ENCODE assay signal across 21 cellular contexts in genomic region chr5:79507251-79508205, GRCh38. TPM values are rescaled to one million over a fixed set of nuclear protein-coding genes. Genes with fewer than 3 reads are reported as not detected.
DNase-seq lines count a peak whose midpoint lies in the region; ATAC-seq and TF ChIP-seq lines count a peak whose summit lies in the region.
"Had no signal": no experiment of that assay in that cellular context is flagged by ENCODE, and none has a peak within 500 bp of the region (broad histone marks: within the 10 kb centered on the region; RNA-seq: fewer than 3 reads in every experiment).

No MANE protein-coding gene starts in this region.

- H3K36me3 ChIP-seq in IMR-90 (ENCODE audit: control insufficient read depth, insufficient read depth, low read length), result no peaks in the 10 kb centered on the region
- H3K36me3 ChIP-seq: left lung, SJSA1, upper lobe of left lung had no signal

- H2AFZ ChIP-seq in IMR-90 (replicated peaks; ENCODE audit: low read length, poor library complexity), result no peak overlapping the region

- no peak overlapping the region for H2BK15ac ChIP-seq in IMR-90 (ENCODE audit: low read depth, low read length)

- no peak overlapping the region for H2BK5ac ChIP-seq in IMR-90 (ENCODE audit: low read depth, low read length, poor library complexity, severe bottlenecking)

- TF ChIP-seq POLR2A in IMR-90 (IDR thresholded peaks at IDR 0.05; ENCODE audit: low read depth, low read length), result no peak

- H3K4me2 ChIP-seq in IMR-90 (ENCODE audit: low read depth, low read length), result no peak overlapping the region; the same call in 1 of the 2 replicates

- H3K56ac ChIP-seq in IMR-90 (ENCODE audit: extremely low read depth, insufficient read depth, low read length), result no peak overlapping the region

- no peak overlapping the region for H3K9ac ChIP-seq in IMR-90 (ENCODE audit: low read depth, low read length)

- no peak overlapping the region for H4K8ac ChIP-seq in IMR-90 (ENCODE audit: low read depth in 2 of 2, low read length in 2 of 2)

- H2BK120ac ChIP-seq in IMR-90 (ENCODE audit: low read depth, low read length), result no peak overlapping the region; the same call in 1 of the 2 replicates

- no peak overlapping the region for H3K4me3 Mint-ChIP-seq in mesothelial cell of epicardium
- H3K4me3 Mint-ChIP-seq: activated CD4-positive, alpha-beta T cell treated with anti-CD3 and anti-CD28 coated beads, Interleukin-2, amount 10 ng/mL, durations not matched to agents 7 days and 5 days; CD8-positive, alpha-beta memory T cell; IgD-negative memory B cell had no signal

- no peak overlapping the region for H4K91ac ChIP-seq in IMR-90 (ENCODE audit: insufficient read depth, low read depth, low read length)

- peak overlapping the region; percentile 37; the same call in 1 of the 2 replicates for H3K4ac ChIP-seq in IMR-90 (ENCODE audit: low read depth, low read length)

- no peaks in the 10 kb centered on the region for H3K27me3 Mint-ChIP-seq in mesothelial cell of epicardium (ENCODE audit: low read depth)

- H3K14ac ChIP-seq in IMR-90 (replicated peaks; ENCODE audit: low read depth, low read length), result no peak overlapping the region

- BruUV-seq in IMR-90 (replicated peaks; lab: Mats Ljungman, UMichigan), result no TSS peak

- peak overlapping the region; percentile 26 for H3K27ac Mint-ChIP-seq in mesothelial cell of epicardium
- H3K27ac Mint-ChIP-seq: activated CD4-positive, alpha-beta T cell treated with anti-CD3 and anti-CD28 coated beads, Interleukin-2, amount 10 ng/mL, durations not matched to agents 7 days and 5 days; CD8-positive, alpha-beta memory T cell had no signal

- H2BK20ac ChIP-seq in IMR-90 (ENCODE audit: low read depth, low read length), result no peak overlapping the region

- POLR2A ChIA-PET in IMR-90 (lab: Charles Lee; ENCODE audit: unreplicated experiment), result no interaction called here

- H3K27me3 ChIP-seq in IMR-90 (ENCODE audit: control insufficient read depth, insufficient read depth, low read length), result no peaks in the 10 kb centered on the region
- H3K27me3 ChIP-seq: foreskin keratinocyte, SJSA1 had no signal

- DNase-seq in IMR-90 (no peak), cerebellar cortex (ENCODE audit: low spot score) (peak; percentile 25), mesothelial cell of epicardium (ENCODE audit: low spot score in 2 of 2, unreplicated experiment in 2 of 2) (no peak), NCI-H2029 treated with DMSO at 0.1 percent for 48 hours (lab: John Stamatoyannopoulos, UW) (no peak), foreskin melanocyte (no peak), T-helper 1 cell (no peak), GM03348 (ENCODE audit: low spot score) (no peak)
- DNase-seq: activated CD4-positive, alpha-beta T cell treated with anti-CD3 and anti-CD28 coated beads, Interleukin-2, amount 10 ng/mL, durations not matched to agents 7 days and 5 days; activated CD8-positive, alpha-beta memory T cell treated with anti-CD3 and anti-CD28 coated beads, Interleukin-2, amount 50 U/mL, for 48 hours; aorta; CD8-positive, alpha-beta memory T cell; foreskin keratinocyte; left lung; NCI-H1048; NCI-H526; stimulated activated naive CD4-positive, alpha-beta T cell; T1000; upper lobe of left lung had no signal

- CTCF ChIA-PET in IMR-90 (lab: Yijun Ruan, JAX), result no interaction called here

- no peaks in the 10 kb centered on the region for H3K9me3 Mint-ChIP-seq in mesothelial cell of epicardium
- H3K9me3 Mint-ChIP-seq: activated CD4-positive, alpha-beta T cell treated with anti-CD3 and anti-CD28 coated beads, Interleukin-2, amount 10 ng/mL, durations not matched to agents 7 days and 5 days; CD8-positive, alpha-beta memory T cell; IgD-negative memory B cell had no signal

- no peaks in the 10 kb centered on the region; the same call in 1 of the 2 replicates for H3K9me1 ChIP-seq in IMR-90 (ENCODE audit: insufficient read depth, low read length)

- TF ChIP-seq CTCF in C4-2B (conservative IDR thresholded peaks at IDR 0.05), result no peak
- TF ChIP-seq CTCF in IMR-90 (conservative IDR thresholded peaks at IDR 0.05; ENCODE audit: low read depth, low read length), result no peak
- no peak for TF ChIP-seq CTCF in mesothelial cell of epicardium (IDR thresholded peaks at IDR 0.05; ENCODE audit: unreplicated experiment)

- no peak for ATAC-seq in IMR-90 (ENCODE audit: low read depth)
- ATAC-seq: foreskin keratinocyte, left lung had no signal

- no peak overlapping the region for H3K18ac ChIP-seq in IMR-90 (ENCODE audit: low read depth, low read length)

- no peak overlapping the region for H4K5ac ChIP-seq in IMR-90 (ENCODE audit: low read depth, low read length)

- dilution Hi-C loops in IMR-90 (cut with HindIII; ENCODE audit: low sequenced_read_pairs, unreplicated experiment), result no loop called here

- H3K4me3 ChIP-seq in IMR-90 (ENCODE audit: insufficient read depth, low read depth, low read length), result no peak overlapping the region
- H3K4me3 ChIP-seq: left lung, SJSA1, upper lobe of left lung had no signal

- H4K20me1 ChIP-seq in IMR-90 (ENCODE audit: insufficient read depth, low read length), result no peaks in the 10 kb centered on the region

- H3K36me3 Mint-ChIP-seq in mesothelial cell of epicardium, result no peaks in the 10 kb centered on the region
- H3K36me3 Mint-ChIP-seq: CD8-positive, alpha-beta memory T cell had no signal

- no CpG with 5 or more reads among the region's 6 CpGs for WGBS in IMR-90 (ENCODE audit: extremely low coverage in 2 of 2, insufficient read length in 1 of 2), 2 experiments

- no peaks in the 10 kb centered on the region for H3K9me3 ChIP-seq in IMR-90 (ENCODE audit: control insufficient read depth, insufficient read depth, low read length)
- H3K9me3 ChIP-seq: left lung, SJSA1, upper lobe of left lung had no signal

- H2AK9ac ChIP-seq in IMR-90 (replicated peaks; ENCODE audit: low read depth, low read length, poor library complexity), result no peak overlapping the region

- H3K4me1 ChIP-seq in IMR-90 (ENCODE audit: control insufficient read depth, insufficient read depth, low read length), result peaks cover 11% of the 10 kb centered on the region

- peak overlapping the region; percentile 65 for H3K27ac ChIP-seq in C4-2B
- no peak overlapping the region for H3K27ac ChIP-seq in IMR-90 (ENCODE audit: insufficient read depth, low read length)
- H3K27ac ChIP-seq: foreskin keratinocyte, left lung, SJSA1, upper lobe of left lung had no signal

- in situ Hi-C loops in IMR-90 (cut with MboI; ENCODE audit: low sequenced_read_pairs), result no loop called here

- peaks cover 64% of the 10 kb centered on the region for H3K4me1 Mint-ChIP-seq in mesothelial cell of epicardium

- no peak overlapping the region for H3K23ac ChIP-seq in IMR-90 (ENCODE audit: low read depth, low read length)

- intact Hi-C loops in IMR-90 (cut with micrococcal nuclease), result no loop called here

- H3K79me1 ChIP-seq in IMR-90 (ENCODE audit: low read depth in 1 of 2, low read length in 2 of 2), result peaks cover 16 to 41% of the 10 kb centered on the region in 2 experiments

- no peak overlapping the region for H2AK5ac ChIP-seq in IMR-90 (ENCODE audit: low read depth, low read length)

- TF ChIP-seq RAD21 in IMR-90 (IDR thresholded peaks at IDR 0.05; ENCODE audit: low read length), result no peak

TF ChIP-seq in IMR-90, 13 proteins besides CTCF, POLR2A, EP300 and RAD21:
- TF ChIP-seq USF2 (IDR thresholded peaks at IDR 0.05; ENCODE audit: low read depth, low read length) (no peak), CHD1 (IDR thresholded peaks at IDR 0.05; ENCODE audit: low read depth, low read length) (no peak), NFE2L2 (IDR thresholded peaks at IDR 0.05; ENCODE audit: low read depth, low read length) (no peak), ELK1 (IDR thresholded peaks at IDR 0.05; ENCODE audit: borderline replicate concordance, low read depth, low read length) (no peak), MAFK (IDR thresholded peaks at IDR 0.05; ENCODE audit: low read depth, low read length) (no peak), FOS (IDR thresholded peaks at IDR 0.05; ENCODE audit: low read depth, low read length) (no peak), MXI1 (IDR thresholded peaks at IDR 0.05; ENCODE audit: borderline replicate concordance, low read depth, low read length) (no peak), RCOR1 (IDR thresholded peaks at IDR 0.05; ENCODE audit: insufficient replicate concordance, low read length) (no peak), MAZ (IDR thresholded peaks at IDR 0.05; ENCODE audit: borderline replicate concordance, low read depth, low read length) (no peak), CEBPB (IDR thresholded peaks at IDR 0.05; ENCODE audit: low read depth, low read length) (no peak), BHLHE40 (IDR thresholded peaks at IDR 0.05; ENCODE audit: low read depth, low read length) (no peak), RFX5 (IDR thresholded peaks at IDR 0.05; ENCODE audit: low read depth, low read length) (no peak), SMC3 (IDR thresholded peaks at IDR 0.05; ENCODE audit: low read depth, low read length) (no peak)

RNA-seq across cellular contexts. Expression of gene HOMER1, which starts 6.4 kb away (rescaled TPM):
- 6.8 and 6.9 TPM in 2 replicates for total RNA-seq in IMR-90 (2012; rRNA removed)
- 1.3 and 1.9 TPM in 2 replicates for polyA plus RNA-seq in IMR-90 (2012; rRNA removed)
- 0.52 and 0.56 TPM in 2 replicates for polyA plus RNA-seq in IMR-90 (2012; cell fraction: cytosol; rRNA removed)
- polyA plus RNA-seq in IMR-90 (2012; cell fraction: nucleus; rRNA removed; ENCODE audit: low replicate concordance), result 0.36 and 1.2 TPM in 2 replicates
- 21.4 to 22.2 TPM (median 21.6 TPM) in 3 replicates for total RNA-seq in mesothelial cell of epicardium
